8 cellular contexts compared by ENCODE assay signal in genomic region chr19:2543463-2544442, GRCh38.
DNase-seq lines count a peak whose midpoint lies in the region; ATAC-seq and TF ChIP-seq lines count a peak whose summit lies in the region.

No MANE protein-coding gene starts in this region.

- H3K9me3 Mint-ChIP-seq in IgD-negative memory B cell (no peaks in the 10 kb centered on the region), neural crest cell (no peaks in the 10 kb centered on the region)

- no peaks in the 10 kb centered on the region for H3K27me3 ChIP-seq in RWPE2 (ENCODE audit: insufficient read depth, poor library complexity, severe bottlenecking)

- no peaks in the 10 kb centered on the region for H3K9me3 ChIP-seq in RWPE2 (ENCODE audit: severe bottlenecking)

- H3K4me1 Mint-ChIP-seq in IgD-negative memory B cell (peaks cover 14 to 25% (median 19%) of the 10 kb centered on the region in 3 donors), neural crest cell (peaks cover 44% of the 10 kb centered on the region)

- peaks cover 34% of the 10 kb centered on the region for H3K4me1 ChIP-seq in RWPE2 (ENCODE audit: insufficient read depth, poor library complexity, severe bottlenecking)

- H3K4me3 Mint-ChIP-seq in IgD-negative memory B cell (peak overlapping the region; percentile 38 to 86 (median 56)), neural crest cell (peak overlapping the region; percentile 74)

- H3K27me3 Mint-ChIP-seq in IgD-negative memory B cell (no peaks in the 10 kb centered on the region), neural crest cell (ENCODE audit: low read depth) (no peaks in the 10 kb centered on the region)

- peak overlapping the region; percentile 46 to 89 (median 88) for H3K27ac Mint-ChIP-seq in IgD-negative memory B cell
- H3K27ac Mint-ChIP-seq in neural crest cell (ENCODE audit: unreplicated experiment), result peak overlapping the region; percentile 98

- H3K36me3 Mint-ChIP-seq in IgD-negative memory B cell (no peaks in the 10 kb centered on the region), neural crest cell (ENCODE audit: low read depth) (no peaks in the 10 kb centered on the region)

- peak overlapping the region; percentile 98 for H3K27ac ChIP-seq in RWPE2 (ENCODE audit: poor library complexity, severe bottlenecking)

- H3K4me3 ChIP-seq in RWPE2 (ENCODE audit: severe bottlenecking) (no peak overlapping the region), foreskin fibroblast (ENCODE audit: low read depth in 1 of 2, low read length in 2 of 2) (peak overlapping the region in 1 of 2 donors; percentile 26)

- DNase-seq in COLO829 (ENCODE audit: low spot score), result peak; percentile 86
- peak; percentile 95 for DNase-seq in RWPE2 (ENCODE audit: low spot score)
- DNase-seq in activated gamma-delta T cell treated with anti-CD3 and anti-CD28 coated beads, Interleukin-2, amount 50 U/mL, for 16 hours (ENCODE audit: low read depth), result peak; percentile 42
- DNase-seq in foreskin fibroblast, result peak; percentile 98 to 99
- DNase-seq in neural crest cell (ENCODE audit: low read depth, low spot score), result peak; percentile 74
- DNase-seq in stimulated activated naive CD8-positive, alpha-beta T cell treated with anti-CD3 and anti-CD28 coated beads, Interleukin-15, Interleukin-2, amounts not matched to agents 100 U/mL and 50 U/mL, for 24 hours, result peak; percentile 82

- TF ChIP-seq CTCF in RWPE2 (IDR thresholded peaks at IDR 0.05; ENCODE audit: poor library complexity, severe bottlenecking) (peak; percentile 56), foreskin fibroblast (IDR thresholded peaks at IDR 0.05; ENCODE audit: low read depth, low read length) (peak; percentile 32), neural crest cell (conservative IDR thresholded peaks at IDR 0.05) (no peak)

- no peaks in the 10 kb centered on the region for H3K36me3 ChIP-seq in RWPE2 (ENCODE audit: low read depth)

- ATAC-seq in RWPE2 (ENCODE audit: low read depth) (peak; percentile 86), HG02884 (IDR thresholded peaks at IDR 0.05; ENCODE audit: unreplicated experiment) (no peak)
- ATAC-seq in stimulated activated naive CD8-positive, alpha-beta T cell treated with anti-CD3 and anti-CD28 coated beads, Interleukin-15, Interleukin-2, amounts not matched to agents 100 U/mL and 50 U/mL, for 24 hours, result peak; percentile 93

Comparison
In these comparisons a context has a peak if more than half of its experiments do, and no peak if none do; other contexts are left out.
1. DNase-seq: peak in every context shown above with its lines; median percentile 98 in foreskin fibroblast; 95 in RWPE2; 86 in COLO829; 82 in stimulated activated naive CD8-positive, alpha-beta T cell treated with anti-CD3 and anti-CD28 coated beads, Interleukin-15, Interleukin-2, amounts not matched to agents 100 U/mL and 50 U/mL, for 24 hours; 74 in neural crest cell; 42 in activated gamma-delta T cell treated with anti-CD3 and anti-CD28 coated beads, Interleukin-2, amount 50 U/mL, for 16 hours.